8 cellular contexts compared by ENCODE assay signal in genomic region chr7:141550694-141551079, GRCh38. TPM values are rescaled to one million over a fixed set of nuclear protein-coding genes. Genes with fewer than 3 reads are reported as not detected.
DNase-seq lines count a peak whose midpoint lies in the region; ATAC-seq and TF ChIP-seq lines count a peak whose summit lies in the region.

No MANE protein-coding gene starts in this region.

- H3K9me3 Mint-ChIP-seq in activated CD4-positive, alpha-beta T cell treated with anti-CD3 and anti-CD28 coated beads, Interleukin-2, amount 10 ng/mL, durations not matched to agents 7 days and 5 days: no peaks in the 10 kb centered on the region

- CTCF ChIA-PET in activated CD4-positive, alpha-beta T cell treated with anti-CD3 and anti-CD28 coated beads, Interleukin-2, amount 10 ng/mL, durations not matched to agents 7 days and 5 days (lab: Charles Lee): interaction anchor here (0.8 to 2.0 kb wide), 3 partner anchors 8 to 538 kb away, joined by 3 to 7 read pairs (median 4); no protein-coding TSS in a partner anchor

- TF ChIP-seq CTCF in fibroblast of the aortic adventitia (IDR thresholded peaks at IDR 0.05; ENCODE audit: insufficient read depth, low read length): no peak
- no peak for TF ChIP-seq CTCF in neutrophil (IDR thresholded peaks at IDR 0.05)

- peak overlapping the region; percentile 94 for H3K27ac Mint-ChIP-seq in activated CD4-positive, alpha-beta T cell treated with anti-CD3 and anti-CD28 coated beads, Interleukin-2, amount 10 ng/mL, durations not matched to agents 7 days and 5 days

- H3K4me3 ChIP-seq in fibroblast of the aortic adventitia (ENCODE audit: low read depth, low read length) (peak overlapping the region; percentile 93), neutrophil (ENCODE audit: low read depth in 1 of 2, low read length in 1 of 2) (peak overlapping the region; percentile 51 to 55)

- peaks cover 22% of the 10 kb centered on the region for H3K36me3 Mint-ChIP-seq in activated CD4-positive, alpha-beta T cell treated with anti-CD3 and anti-CD28 coated beads, Interleukin-2, amount 10 ng/mL, durations not matched to agents 7 days and 5 days (ENCODE audit: low read depth)

- H3K27ac ChIP-seq in neutrophil: no peak overlapping the region

- DNase-seq in GM03348 (ENCODE audit: low spot score) (peak; percentile 33), fibroblast of the aortic adventitia (ENCODE audit: low read depth) (no peak)
- no peak for DNase-seq in activated CD4-positive, alpha-beta T cell treated with anti-CD3 and anti-CD28 coated beads, Interleukin-2, amount 10 ng/mL, durations not matched to agents 7 days and 5 days
- DNase-seq in stimulated activated CD4-positive, alpha-beta T cell treated with anti-CD3 and anti-CD28 coated beads, Interleukin-2, amount 100 ng/mL, for 48 hours: no peak

- peaks cover 33% of the 10 kb centered on the region for H3K4me1 Mint-ChIP-seq in activated CD4-positive, alpha-beta T cell treated with anti-CD3 and anti-CD28 coated beads, Interleukin-2, amount 10 ng/mL, durations not matched to agents 7 days and 5 days

- peaks cover 14% of the 10 kb centered on the region for H3K27me3 ChIP-seq in neutrophil

- peak; percentile 2 for ATAC-seq in HG02588 (IDR thresholded peaks at IDR 0.05; ENCODE audit: unreplicated experiment)
- no peak for ATAC-seq in HG02852 (IDR thresholded peaks at IDR 0.05; ENCODE audit: unreplicated experiment)
- ATAC-seq in GM21360 (IDR thresholded peaks at IDR 0.05; ENCODE audit: unreplicated experiment): no peak

- H3K36me3 ChIP-seq in neutrophil: no peaks in the 10 kb centered on the region

- POLR2A ChIA-PET in activated CD4-positive, alpha-beta T cell treated with anti-CD3 and anti-CD28 coated beads, Interleukin-2, amount 10 ng/mL, durations not matched to agents 7 days and 5 days (lab: Charles Lee): no interaction called here

- H3K9me3 ChIP-seq in neutrophil: no peaks in the 10 kb centered on the region

- peak overlapping the region; percentile 90 for H3K4me3 Mint-ChIP-seq in activated CD4-positive, alpha-beta T cell treated with anti-CD3 and anti-CD28 coated beads, Interleukin-2, amount 10 ng/mL, durations not matched to agents 7 days and 5 days

- no peaks in the 10 kb centered on the region for H3K27me3 Mint-ChIP-seq in activated CD4-positive, alpha-beta T cell treated with anti-CD3 and anti-CD28 coated beads, Interleukin-2, amount 10 ng/mL, durations not matched to agents 7 days and 5 days

- H3K4me1 ChIP-seq in neutrophil (ENCODE audit: control insufficient read depth in 1 of 2, insufficient read depth in 1 of 2, low read depth in 1 of 2, low read length in 1 of 2): peaks cover 12 to 13% of the 10 kb centered on the region in 2 experiments

RNA-seq across cellular contexts. Expression of gene AGK, which starts 0.5 kb away (rescaled TPM):
- 10 to 100 TPM; 40.7 to 42.5 TPM for total RNA-seq in activated CD4-positive, alpha-beta T cell treated with anti-CD3 and anti-CD28 coated beads, Interleukin-2, amount 10 ng/mL, durations not matched to agents 7 days and 5 days
- total RNA-seq in fibroblast of the aortic adventitia (ENCODE audit: low replicate concordance): 28.1 and 28.7 TPM in 2 replicates
